Comparison of ENCODE assay signal across 20 cellular contexts in the genomic region with DNA sequence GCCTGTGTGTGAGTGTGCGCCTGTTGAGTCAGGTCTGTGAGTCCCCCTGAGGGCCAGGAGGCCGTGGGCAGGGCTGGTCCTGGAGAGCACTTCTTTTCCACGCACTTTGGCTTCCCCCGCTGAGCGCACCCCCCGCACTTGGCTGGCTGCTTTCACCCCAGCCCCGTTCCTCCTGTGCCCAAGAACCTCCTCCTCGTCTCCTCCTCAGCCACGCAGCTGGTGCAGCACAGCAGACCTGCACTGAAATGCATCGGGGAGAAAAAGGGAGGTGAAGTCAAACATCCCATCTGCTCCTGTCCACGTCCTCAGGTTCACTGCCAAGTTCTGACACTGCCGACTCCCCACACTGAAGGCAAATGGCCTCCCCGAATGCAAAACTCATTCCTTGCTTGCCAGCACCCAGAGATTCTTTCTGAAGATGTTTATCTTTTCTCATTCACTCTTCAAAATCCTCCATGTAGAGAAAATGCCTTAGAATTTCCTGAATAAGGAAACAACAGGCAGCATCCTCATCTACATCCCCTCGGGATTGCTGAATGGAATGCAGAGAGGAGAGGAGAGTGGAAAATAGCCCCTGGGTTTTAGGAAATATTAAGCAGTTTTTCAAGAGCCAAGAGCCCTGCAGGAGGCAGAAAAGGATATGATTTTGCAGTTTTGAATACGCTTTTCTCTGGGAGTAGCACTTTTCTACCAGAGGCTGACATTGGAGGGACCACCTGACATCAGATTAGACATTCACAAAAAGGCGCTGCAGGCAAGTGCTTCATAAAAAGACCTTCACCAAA.
DNase-seq lines count a peak whose midpoint lies in the region; ATAC-seq and TF ChIP-seq lines count a peak whose summit lies in the region.
"Had no signal": no experiment of that assay in that cellular context is flagged by ENCODE, and none has a peak within 500 bp of the region (broad histone marks: within the 10 kb centered on the region; RNA-seq: fewer than 3 reads in every experiment).

No MANE protein-coding gene starts in this region.

- no peak overlapping the region for H3K27ac ChIP-seq in iPS-20b (ENCODE audit: low read length)
- no peak overlapping the region for H3K27ac ChIP-seq in trophoblast cell (ENCODE audit: low read depth, low read length)
- H3K27ac ChIP-seq: KMS-11, PC-9, SJSA1 had no signal

- no peak overlapping the region for H4K91ac ChIP-seq in trophoblast cell (ENCODE audit: low read depth, low read length)

- H3K4me3 Mint-ChIP-seq in WTC11, result peak overlapping the region; percentile 23; the same call in 1 of the 2 replicates
- H3K4me3 Mint-ChIP-seq: activated B cell treated with CpG ODN at 0.5 μM for 24 hours; activated CD4-positive, alpha-beta memory T cell treated with anti-CD3 and anti-CD28 coated beads for 36 hours; CD14-positive monocyte had no signal

- WGBS in trophoblast cell (ENCODE audit: extremely low coverage, insufficient coverage, insufficient read length), result no CpG with 5 or more reads among the region's 16 CpGs

- ATAC-seq in WTC11, result peak; percentile 43
- ATAC-seq in HG02973 (IDR thresholded peaks at IDR 0.05; ENCODE audit: unreplicated experiment), result no peak
- ATAC-seq: mucosa of descending colon had no signal

- H3K36me3 ChIP-seq in H7 (replicated peaks; ENCODE audit: control insufficient read depth, insufficient read depth, low read length), result no peaks in the 10 kb centered on the region
- no peaks in the 10 kb centered on the region for H3K36me3 ChIP-seq in iPS-20b (ENCODE audit: insufficient read depth, low read depth, low read length)
- no peaks in the 10 kb centered on the region for H3K36me3 ChIP-seq in trophoblast cell (ENCODE audit: control insufficient read depth in 1 of 2, insufficient read depth in 2 of 2, low read length in 2 of 2)
- H3K36me3 ChIP-seq: SJSA1 had no signal

- H3K14ac ChIP-seq in trophoblast cell (ENCODE audit: low read length), result no peak overlapping the region

- H3K4me1 ChIP-seq in iPS-20b (ENCODE audit: insufficient read depth, low read length), result peaks cover 6% of the 10 kb centered on the region; the same call in 1 of the 2 replicates
- H3K4me1 ChIP-seq in trophoblast cell (ENCODE audit: control insufficient read depth in 1 of 2, insufficient read depth in 2 of 2, low read length in 2 of 2), result peaks cover 0 to 3% of the 10 kb centered on the region in 2 experiments
- H3K4me1 ChIP-seq: SJSA1 had no signal

- H2BK12ac ChIP-seq in trophoblast cell (ENCODE audit: low read length), result no peak overlapping the region

- H3K79me2 ChIP-seq in trophoblast cell (ENCODE audit: control insufficient read depth, insufficient read depth, low read length, poor library complexity), result no peaks in the 10 kb centered on the region

- H3K27me3 Mint-ChIP-seq in WTC11 (ENCODE audit: low read depth), result no peaks in the 10 kb centered on the region; the same call in 1 of the 2 replicates

- H3K4me2 ChIP-seq in trophoblast cell (ENCODE audit: low read length), result no peak overlapping the region
- H3K4me2 ChIP-seq: KMS-11, PC-9 had no signal

- no peak overlapping the region for H2BK5ac ChIP-seq in trophoblast cell (ENCODE audit: low read depth, low read length, poor library complexity)

- H4K12ac ChIP-seq in trophoblast cell (ENCODE audit: low read depth, low read length), result no peak overlapping the region

- no peak overlapping the region for H3K4ac ChIP-seq in trophoblast cell (ENCODE audit: low read depth, low read length)

- DNase-seq in H7, result peak; percentile 68
- no peak for DNase-seq in WTC11 (ENCODE audit: low spot score)
- DNase-seq in trophoblast cell, result peak in 1 of 2 donors; percentile 16
- no peak for DNase-seq in NCI-H1436 (lab: John Stamatoyannopoulos, UW)
- no peak for DNase-seq in stimulated activated CD4-positive, alpha-beta T cell treated with anti-CD3 and anti-CD28 coated beads, Interleukin-4, amount 100 ng/mL, for 24 hours
- no peak for DNase-seq in activated CD8-positive, alpha-beta memory T cell treated with anti-CD3 and anti-CD28 coated beads, Interleukin-2, amount 50 U/mL, for 4 hours
- DNase-seq: activated B cell treated with CpG ODN at 0.5 μM for 24 hours; activated CD4-positive, alpha-beta memory T cell treated with anti-CD3 and anti-CD28 coated beads for 36 hours; activated naive CD4-positive, alpha-beta T cell treated with Interleukin-2 at 50 U/mL for 16 hours; effector CD4-positive, alpha-beta T cell; mucosa of descending colon; NCI-H187 treated with DMSO at 0.1 percent for 48 hours; NCI-H446; PC-9; T-helper 2 cell had no signal

- H2BK120ac ChIP-seq in trophoblast cell (ENCODE audit: insufficient read depth, low read length, poor library complexity), result no peak overlapping the region

- CTCF ChIA-PET in WTC11 (lab: Charles Lee), result no interaction called here

- POLR2A ChIA-PET in WTC11 (lab: Charles Lee), result no interaction called here

- H3K23ac ChIP-seq in trophoblast cell (ENCODE audit: low read length), result no peak overlapping the region

- H3K18ac ChIP-seq in trophoblast cell (ENCODE audit: low read length), result no peak overlapping the region

- H3K36me3 Mint-ChIP-seq in WTC11, result peaks cover 4% of the 10 kb centered on the region; the same call in 1 of the 2 replicates
- H3K36me3 Mint-ChIP-seq: activated CD4-positive, alpha-beta memory T cell treated with anti-CD3 and anti-CD28 coated beads for 36 hours; CD14-positive monocyte had no signal

- no peak overlapping the region for H2AK5ac ChIP-seq in trophoblast cell (ENCODE audit: low read length)

- no peak overlapping the region for H3K9ac ChIP-seq in iPS-20b (ENCODE audit: low read depth, low read length)
- H3K9ac ChIP-seq in trophoblast cell (ENCODE audit: low read length), result no peak overlapping the region
- H3K9ac ChIP-seq: KMS-11 had no signal

- no peaks in the 10 kb centered on the region for H3K9me3 ChIP-seq in iPS-20b (ENCODE audit: insufficient read depth, low read depth, low read length)
- H3K9me3 ChIP-seq in trophoblast cell (ENCODE audit: insufficient read depth, low read depth, low read length), result peaks cover 10% of the 10 kb centered on the region
- H3K9me3 ChIP-seq: mucosa of descending colon, SJSA1 had no signal

- H3K27me3 ChIP-seq in H7 (ENCODE audit: control insufficient read depth, insufficient read depth, low read length) (no peaks in the 10 kb centered on the region), iPS-20b (ENCODE audit: insufficient read depth, low read length) (no peaks in the 10 kb centered on the region), trophoblast cell (ENCODE audit: insufficient read depth, low read length) (no peaks in the 10 kb centered on the region)
- H3K27me3 ChIP-seq: SJSA1 had no signal

- H3K4me3 ChIP-seq in H7 (ENCODE audit: insufficient read depth, low read depth, low read length), result no peak overlapping the region
- 0 out of 2 replicates have a peak overlapping the region, but pooled peaks have one; percentile 1 for H3K4me3 ChIP-seq in iPS-20b (ENCODE audit: low read length)
- H3K4me3 ChIP-seq in trophoblast cell (ENCODE audit: low read depth, low read length), result peak overlapping the region; percentile 18
- H3K4me3 ChIP-seq: mucosa of descending colon, PC-9, SJSA1 had no signal

- peak overlapping the region; percentile 46 for H3K27ac Mint-ChIP-seq in WTC11
- H3K27ac Mint-ChIP-seq: activated B cell treated with CpG ODN at 0.5 μM for 24 hours; activated CD4-positive, alpha-beta memory T cell treated with anti-CD3 and anti-CD28 coated beads for 36 hours had no signal

- peaks cover 43% of the 10 kb centered on the region for H3K4me1 Mint-ChIP-seq in WTC11
- H3K4me1 Mint-ChIP-seq: activated B cell treated with CpG ODN at 0.5 μM for 24 hours had no signal

- no peak overlapping the region for H2AFZ ChIP-seq in trophoblast cell (ENCODE audit: insufficient read depth, low read length, poor library complexity)
- H2AFZ ChIP-seq: PC-9 had no signal

- TF ChIP-seq CTCF in WTC11 (IDR thresholded peaks at IDR 0.05), result no peak

- H3K79me1 ChIP-seq in trophoblast cell (ENCODE audit: low read length), result no peaks in the 10 kb centered on the region

- peaks cover 11% of the 10 kb centered on the region for H3K9me3 Mint-ChIP-seq in WTC11
- H3K9me3 Mint-ChIP-seq: activated CD4-positive, alpha-beta memory T cell treated with anti-CD3 and anti-CD28 coated beads for 36 hours had no signal

- H4K8ac ChIP-seq in trophoblast cell (ENCODE audit: low read depth, low read length), result no peak overlapping the region

TF ChIP-seq in WTC11, 78 proteins besides CTCF, POLR2A, EP300 and RAD21:
- TF ChIP-seq ZNF219 (CRISPR knock-in tag; IDR thresholded peaks at IDR 0.05; ENCODE audit: borderline replicate concordance) (no peak), NR2C2 (CRISPR knock-in tag; IDR thresholded peaks at IDR 0.05) (no peak), TEAD1 (CRISPR knock-in tag; IDR thresholded peaks at IDR 0.05) (no peak), JUN (CRISPR knock-in tag; IDR thresholded peaks at IDR 0.05) (no peak), TCF7 (CRISPR knock-in tag; IDR thresholded peaks at IDR 0.05; ENCODE audit: low read depth) (no peak), RELA (CRISPR knock-in tag; IDR thresholded peaks at IDR 0.05; ENCODE audit: borderline replicate concordance) (no peak)
- TF ChIP-seq, protein P1, sequence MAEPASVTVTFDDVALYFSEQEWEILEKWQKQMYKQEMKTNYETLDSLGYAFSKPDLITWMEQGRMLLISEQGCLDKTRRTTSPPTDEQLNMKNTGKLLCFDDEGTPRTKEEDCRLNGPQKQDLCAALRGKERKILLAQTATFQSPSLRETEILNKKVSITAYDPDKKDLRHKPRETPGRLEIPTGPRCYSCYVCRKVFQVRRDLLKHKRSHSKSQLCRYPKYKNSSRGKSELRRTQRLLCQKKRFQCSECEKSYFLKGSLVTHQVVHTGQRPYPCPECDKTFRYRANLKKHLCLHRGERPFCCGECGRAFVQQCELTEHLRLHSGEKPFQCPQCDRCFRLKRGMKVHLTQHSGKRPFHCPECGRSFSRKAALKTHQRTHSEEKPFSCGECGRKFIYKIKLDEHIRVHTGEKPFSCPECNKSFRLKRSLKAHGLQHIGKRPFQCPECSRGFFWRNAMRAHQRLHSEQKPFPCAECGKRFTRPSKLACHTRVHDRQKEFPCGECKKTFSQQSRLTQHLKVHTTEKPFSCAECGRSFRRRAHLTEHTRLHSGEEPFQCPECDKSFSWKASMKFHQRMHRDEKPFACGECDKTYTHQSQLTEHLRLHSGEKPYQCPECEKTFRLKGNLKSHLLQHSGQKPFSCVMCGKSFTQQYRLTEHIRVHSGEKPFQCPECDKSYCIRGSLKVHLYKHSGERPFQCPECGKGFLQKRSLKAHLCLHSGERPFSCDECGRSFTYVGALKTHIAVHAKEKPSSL (CRISPR knock-in tag; conservative IDR thresholded peaks at IDR 0.05), result no peak
